21 cellular contexts compared by ENCODE assay signal in genomic region chr9:130180516-130180915, GRCh38. TPM values are rescaled to one million over a fixed set of nuclear protein-coding genes. Genes with fewer than 3 reads are reported as not detected.
"Had no signal": no experiment of that assay in that cellular context is flagged by ENCODE, and none has a peak within 500 bp of the region (broad histone marks: within the 10 kb centered on the region; RNA-seq: fewer than 3 reads in every experiment).

No MANE protein-coding gene starts in this region.

- H3K4me3 Mint-ChIP-seq: activated naive CD8-positive, alpha-beta T cell treated with anti-CD3 and anti-CD28 coated beads for 36 hours; central memory CD8-positive, alpha-beta T cell; naive thymus-derived CD8-positive, alpha-beta T cell; stimulated activated memory B cell treated with anti-CD40 and anti-IgM and Interleukin-4, amounts not matched to agents 10 μg/mL and 1 μg/mL and 100 μg/mL, for 72 hours had no signal

- H2AFZ ChIP-seq: parathyroid adenoma had no signal

- H3K9me3 ChIP-seq: breast epithelium, left lung, neutrophil, right lobe of liver, testis had no signal

- H3K27ac Mint-ChIP-seq: activated naive CD8-positive, alpha-beta T cell treated with anti-CD3 and anti-CD28 coated beads for 36 hours; activated T-helper 2 cell treated with anti-CD3 and anti-CD28 coated beads, Interferon-gamma antibody, Interleukin-2, Interleukin-4, amounts not matched to agents 10 μg/mL and 5 μg/mL and 100 μg/mL, durations not matched to agents 14 hours and 24 hours and 36 hours; stimulated activated memory B cell treated with anti-CD40 and anti-IgM and Interleukin-4, amounts not matched to agents 10 μg/mL and 1 μg/mL and 100 μg/mL, for 72 hours had no signal

- H3K36me3 Mint-ChIP-seq: activated naive CD8-positive, alpha-beta T cell treated with anti-CD3 and anti-CD28 coated beads for 36 hours; naive thymus-derived CD8-positive, alpha-beta T cell had no signal

- H3K36me3 ChIP-seq: breast epithelium, left lung, neutrophil, right lobe of liver had no signal

- H3K9me3 Mint-ChIP-seq: activated naive CD8-positive, alpha-beta T cell treated with anti-CD3 and anti-CD28 coated beads for 36 hours; activated T-helper 2 cell treated with anti-CD3 and anti-CD28 coated beads, Interferon-gamma antibody, Interleukin-2, Interleukin-4, amounts not matched to agents 10 μg/mL and 5 μg/mL and 100 μg/mL, durations not matched to agents 14 hours and 24 hours and 36 hours; central memory CD8-positive, alpha-beta T cell; naive thymus-derived CD8-positive, alpha-beta T cell; stimulated activated memory B cell treated with anti-CD40 and anti-IgM and Interleukin-4, amounts not matched to agents 10 μg/mL and 1 μg/mL and 100 μg/mL, for 72 hours had no signal

- H3K4me1 ChIP-seq: breast epithelium, left lung, parathyroid adenoma, right lobe of liver, testis had no signal

- H3K9ac ChIP-seq: parathyroid adenoma had no signal

- H3K27me3 ChIP-seq: breast epithelium, left lung, right lobe of liver, testis had no signal

- H3K27ac ChIP-seq: breast epithelium, left lung, neutrophil, parathyroid adenoma, right lobe of liver, testis had no signal

- ATAC-seq: left lung; naive thymus-derived CD8-positive, alpha-beta T cell; right lobe of liver; SK-N-SH treated with all-trans-retinoic acid at 6 μM for 48 hours; stimulated activated memory B cell treated with anti-CD40 and anti-IgM and Interleukin-4, amounts not matched to agents 10 μg/mL and 1 μg/mL and 100 μg/mL, for 72 hours had no signal

- H3K4me3 ChIP-seq: breast epithelium, coronary artery, left lung, lung, right lobe of liver, testis had no signal

- DNase-seq: activated CD4-positive, alpha-beta T cell treated with anti-CD3 and anti-CD28 coated beads for 1 hour; activated CD4-positive, alpha-beta T cell treated with anti-CD3 and anti-CD28 coated beads, Interleukin-2, amount 50 U/mL, for 1 hour; activated naive CD4-positive, alpha-beta T cell treated with Interleukin-2 at 50 U/mL for 16 hours; activated naive CD8-positive, alpha-beta T cell treated with anti-CD3 and anti-CD28 coated beads for 36 hours; activated T-cell treated with anti-CD3 and anti-CD28 coated beads, Interleukin-2, amount 50 U/mL, for 1 hour; hippocampal formation; kidney glomerular epithelial cell; left lung; naive thymus-derived CD8-positive, alpha-beta T cell; right lobe of liver; small intestine; testis had no signal

- H3K4me1 Mint-ChIP-seq: central memory CD8-positive, alpha-beta T cell had no signal

- H3K27me3 Mint-ChIP-seq: activated naive CD8-positive, alpha-beta T cell treated with anti-CD3 and anti-CD28 coated beads for 36 hours; central memory CD8-positive, alpha-beta T cell; naive thymus-derived CD8-positive, alpha-beta T cell had no signal

- H3K79me2 ChIP-seq: parathyroid adenoma had no signal

RNA-seq across cellular contexts. Expression of gene NCS1, which starts 8.3 kb away (rescaled TPM):
- total RNA-seq: naive thymus-derived CD8-positive, alpha-beta T cell had no signal
